In the genomic region with DNA sequence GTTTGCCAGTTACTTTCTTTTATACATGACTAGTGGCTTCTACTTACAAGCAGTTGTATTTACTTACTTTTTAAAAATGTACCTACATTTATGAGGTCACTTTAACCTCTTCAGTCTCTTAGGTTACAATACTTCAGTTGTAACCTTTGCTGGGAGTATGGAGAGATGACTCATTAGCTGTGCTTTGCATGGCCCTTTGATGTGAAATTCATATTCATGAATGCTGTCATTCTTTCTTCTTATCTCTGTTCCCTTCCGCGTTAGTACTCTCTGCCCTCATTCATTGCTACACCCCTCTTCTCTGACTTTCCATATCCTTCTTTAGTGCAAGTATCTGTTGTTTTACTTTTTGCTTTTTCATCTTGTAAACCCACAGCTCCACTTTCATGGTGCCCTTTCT, we compare ENCODE assay signal across 17 cellular contexts.
DNase-seq lines count a peak whose midpoint lies in the region; ATAC-seq and TF ChIP-seq lines count a peak whose summit lies in the region.
"Had no signal": no experiment of that assay in that cellular context is flagged by ENCODE, and none has a peak within 500 bp of the region (broad histone marks: within the 10 kb centered on the region; RNA-seq: fewer than 3 reads in every experiment).

No MANE protein-coding gene starts in this region.

- H3K27me3 ChIP-seq in brain microvascular endothelial cell (replicated peaks) = no peaks in the 10 kb centered on the region
- no peaks in the 10 kb centered on the region for H3K27me3 ChIP-seq in mesendoderm (ENCODE audit: insufficient read depth, low read length, poor library complexity)
- H3K27me3 ChIP-seq in thyroid gland = no peaks in the 10 kb centered on the region

- CTCF ChIA-PET in activated CD4-positive, alpha-beta memory T cell treated with anti-CD3 and anti-CD28 coated beads for 36 hours (lab: Charles Lee) = no interaction called here

- H3K27ac ChIP-seq in brain microvascular endothelial cell (peak overlapping the region; percentile 93), mesendoderm (ENCODE audit: low read depth, low read length) (no peak overlapping the region), thyroid gland (no peak overlapping the region)
- H3K27ac ChIP-seq: thoracic aorta had no signal

- no peak for TF ChIP-seq POLR2A in thyroid gland (IDR thresholded peaks at IDR 0.05)

- no peak overlapping the region for H3K27ac Mint-ChIP-seq in activated CD4-positive, alpha-beta memory T cell treated with anti-CD3 and anti-CD28 coated beads for 36 hours
- H3K27ac Mint-ChIP-seq: CD8-positive, alpha-beta memory T cell had no signal

- H3K9me3 ChIP-seq in thyroid gland = no peaks in the 10 kb centered on the region
- H3K9me3 ChIP-seq: thoracic aorta had no signal

- no peaks in the 10 kb centered on the region for H3K9me3 Mint-ChIP-seq in activated CD4-positive, alpha-beta memory T cell treated with anti-CD3 and anti-CD28 coated beads for 36 hours

- H3K4ac ChIP-seq in mesendoderm (ENCODE audit: low read depth, low read length) = no peak overlapping the region

- intact Hi-C loops in thyroid gland (cut with DNase I) = no loop called here
- intact Hi-C loops in activated CD4-positive, alpha-beta memory T cell treated with anti-CD3 and anti-CD28 coated beads for 36 hours (cut with micrococcal nuclease) = no loop called here

- H3K4me1 ChIP-seq in mesendoderm (ENCODE audit: control insufficient read depth, low read depth, low read length) (peaks cover 10% of the 10 kb centered on the region), thyroid gland (no peaks in the 10 kb centered on the region)

- no peak overlapping the region for H3K23ac ChIP-seq in mesendoderm (ENCODE audit: low read length)

- DNase-seq in ELR (ENCODE audit: low read depth) (peak; percentile 79), M059J (ENCODE audit: low read depth) (peak; percentile 77), brain microvascular endothelial cell (peak; percentile 76), mesendoderm (peak; percentile 8), thyroid gland (no peak), D341Med (ENCODE audit: low spot score) (no peak)
- no peak for DNase-seq in activated CD4-positive, alpha-beta memory T cell treated with anti-CD3 and anti-CD28 coated beads for 36 hours
- DNase-seq: activated CD4-positive, alpha-beta T cell treated with anti-CD3 and anti-CD28 coated beads for 48 hours; activated effector memory CD4-positive, alpha-beta T cell treated with Interleukin-2 at 50 U/mL for 16 hours; CD8-positive, alpha-beta memory T cell; hypothalamus; KBM-7; NCI-H1694 treated with DMSO at 0.1 percent for 48 hours; NK-92 treated with Interleukin-12 subunit alpha and Interleukin-12 subunit beta, amount 100 ng/mL, for 24 hours; nucleus accumbens had no signal

- in situ Hi-C loops in brain microvascular endothelial cell (cut with HindIII; ENCODE audit: low pct_ligation_motif_present, low sequenced_read_pairs) = no loop called here

- no peak overlapping the region for H4K8ac ChIP-seq in mesendoderm (ENCODE audit: low read depth, low read length)

- no peak overlapping the region for H2BK120ac ChIP-seq in mesendoderm (ENCODE audit: low read depth, low read length)

- H2BK5ac ChIP-seq in mesendoderm (ENCODE audit: low read length) = no peak overlapping the region

- H2AK5ac ChIP-seq in mesendoderm (ENCODE audit: low read length) = no peak overlapping the region

- no peak for ATAC-seq in GM21619 (IDR thresholded peaks at IDR 0.05; ENCODE audit: unreplicated experiment)

- H3K4me1 Mint-ChIP-seq in activated CD4-positive, alpha-beta memory T cell treated with anti-CD3 and anti-CD28 coated beads for 36 hours (ENCODE audit: low read depth) = no peaks in the 10 kb centered on the region
- H3K4me1 Mint-ChIP-seq: CD8-positive, alpha-beta memory T cell had no signal

- POLR2A ChIA-PET in activated CD4-positive, alpha-beta memory T cell treated with anti-CD3 and anti-CD28 coated beads for 36 hours (lab: Charles Lee) = no interaction called here

- H3K36me3 Mint-ChIP-seq in activated CD4-positive, alpha-beta memory T cell treated with anti-CD3 and anti-CD28 coated beads for 36 hours = no peaks in the 10 kb centered on the region
- H3K36me3 Mint-ChIP-seq: CD8-positive, alpha-beta memory T cell had no signal

- H4K5ac ChIP-seq in mesendoderm (ENCODE audit: low read length) = no peak overlapping the region

- H3K36me3 ChIP-seq in brain microvascular endothelial cell (replicated peaks) (no peaks in the 10 kb centered on the region), mesendoderm (ENCODE audit: control insufficient read depth, insufficient read depth, low read length) (no peaks in the 10 kb centered on the region), thyroid gland (no peaks in the 10 kb centered on the region)
- H3K36me3 ChIP-seq: thoracic aorta had no signal

- no peaks in the 10 kb centered on the region for H3K79me1 ChIP-seq in mesendoderm (ENCODE audit: low read length)

- H3K18ac ChIP-seq in mesendoderm (ENCODE audit: low read length) = no peak overlapping the region

- TF ChIP-seq CTCF in brain microvascular endothelial cell (IDR thresholded peaks at IDR 0.05; ENCODE audit: low read depth, low read length, missing control alignments) (no peak), thyroid gland (IDR thresholded peaks at IDR 0.05) (no peak)

- H3K4me3 ChIP-seq in brain microvascular endothelial cell (ENCODE audit: low read depth, low read length) (no peak overlapping the region), mesendoderm (ENCODE audit: low read length) (no peak overlapping the region), thyroid gland (replicated peaks in 1 of 3) (no peak overlapping the region)
- H3K4me3 ChIP-seq: thoracic aorta had no signal

- no peak overlapping the region for H3K4me3 Mint-ChIP-seq in activated CD4-positive, alpha-beta memory T cell treated with anti-CD3 and anti-CD28 coated beads for 36 hours
- H3K4me3 Mint-ChIP-seq: CD8-positive, alpha-beta memory T cell had no signal

- no peaks in the 10 kb centered on the region for H3K79me2 ChIP-seq in mesendoderm (ENCODE audit: control insufficient read depth, insufficient read depth, low read length)

- H3K9ac ChIP-seq in mesendoderm (ENCODE audit: low read length) = no peak overlapping the region

- no peak overlapping the region for H2BK15ac ChIP-seq in mesendoderm (replicated peaks; ENCODE audit: low read depth)

- no peak overlapping the region for H3K4me2 ChIP-seq in mesendoderm (ENCODE audit: low read length)

- no peak overlapping the region for H3K56ac ChIP-seq in mesendoderm (ENCODE audit: low read length)

- no CpG with 5 or more reads among the region's 2 CpGs for WGBS in mesendoderm (ENCODE audit: extremely low coverage, insufficient coverage, low lambda C conversion rate)
- WGBS in thyroid gland, 2 donors = 87 to 97% methylated on average over 2 of the region's 2 CpGs

- no peaks in the 10 kb centered on the region for H3K27me3 Mint-ChIP-seq in activated CD4-positive, alpha-beta memory T cell treated with anti-CD3 and anti-CD28 coated beads for 36 hours
- H3K27me3 Mint-ChIP-seq: CD8-positive, alpha-beta memory T cell had no signal

Comparison
In these comparisons a context has a peak if more than half of its experiments do, and no peak if none do; other contexts are left out.
1. DNase-seq: peak in ELR (single experiment), M059J (single experiment), brain microvascular endothelial cell (single experiment) and mesendoderm (single experiment); none in thyroid gland (0 of 2), D341Med (single experiment) and activated CD4-positive, alpha-beta memory T cell treated with anti-CD3 and anti-CD28 coated beads for 36 hours (single experiment).